In the genomic region with DNA sequence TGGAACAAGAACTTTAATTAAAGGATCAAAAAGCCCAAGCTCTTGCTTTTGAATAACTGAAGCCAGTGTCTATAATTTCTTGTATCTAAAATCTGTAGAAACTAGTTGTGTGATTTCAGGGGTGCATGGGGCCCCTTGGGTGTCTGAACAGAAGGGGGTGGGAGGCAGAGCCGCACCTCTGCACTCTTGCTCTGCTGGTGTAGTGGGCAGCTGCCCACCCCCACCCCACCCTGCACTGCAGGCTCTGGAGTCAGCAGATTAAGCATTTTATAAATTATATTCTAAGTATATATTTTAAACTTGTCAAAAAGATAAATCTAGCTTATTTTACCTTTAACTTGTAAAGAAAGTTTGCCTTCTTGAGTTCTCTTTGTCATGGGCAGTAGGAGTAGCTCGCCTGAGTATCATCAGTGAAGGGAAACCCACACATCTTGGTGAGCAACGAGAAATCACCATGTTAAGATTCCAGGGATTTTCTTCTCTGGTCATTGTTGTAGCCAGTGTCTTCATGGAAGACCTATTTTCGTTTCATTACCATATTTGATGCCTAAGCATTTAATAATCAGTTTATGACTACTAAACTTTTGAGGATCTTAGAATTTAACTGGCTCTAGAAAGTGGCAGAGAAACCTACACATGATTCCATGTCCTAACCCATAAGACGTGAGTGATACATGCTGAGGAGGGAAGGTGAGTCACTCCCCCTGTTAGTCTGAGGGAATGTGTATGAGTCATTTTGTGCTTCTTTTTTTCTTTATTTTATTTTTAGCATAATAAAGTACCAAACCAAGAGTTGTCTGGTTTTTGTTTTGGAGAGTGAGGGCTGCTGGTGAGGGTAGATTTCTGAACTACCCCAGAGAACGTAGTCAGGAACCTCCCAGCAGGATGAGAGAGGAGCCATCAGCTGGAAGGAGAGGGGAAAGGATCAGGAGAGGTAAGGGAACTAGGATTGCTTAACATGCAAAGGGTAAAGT, we compare ENCODE assay signal across 8 cellular contexts. TPM values are rescaled to one million over a fixed set of nuclear protein-coding genes. Genes with fewer than 3 reads are reported as not detected.
DNase-seq lines count a peak whose midpoint lies in the region; ATAC-seq and TF ChIP-seq lines count a peak whose summit lies in the region.

No MANE protein-coding gene starts in this region.

- ATAC-seq in HG03060 (IDR thresholded peaks at IDR 0.05; ENCODE audit: low read depth, unreplicated experiment): peak; percentile 64
- ATAC-seq in SK-N-SH treated with all-trans-retinoic acid at 6 μM for 48 hours: peak; percentile 94
- peak; percentile 61 for ATAC-seq in upper lobe of right lung

- no peaks in the 10 kb centered on the region for H3K36me3 ChIP-seq in upper lobe of right lung

- H3K4me1 ChIP-seq in upper lobe of right lung: no peaks in the 10 kb centered on the region

- H3K4me3 ChIP-seq in fibroblast of pulmonary artery (replicated peaks; ENCODE audit: low read depth, low read length): no peak overlapping the region
- no peak overlapping the region for H3K4me3 ChIP-seq in upper lobe of right lung

- H3K9me3 ChIP-seq in upper lobe of right lung: no peaks in the 10 kb centered on the region

- intact Hi-C loops in upper lobe of right lung (cut with DNase I): no loop called here

- H3K27ac ChIP-seq in upper lobe of right lung: no peak overlapping the region

- TF ChIP-seq CTCF in fibroblast of pulmonary artery (IDR thresholded peaks at IDR 0.05; ENCODE audit: low read length, missing control alignments): no peak
- no peak for TF ChIP-seq CTCF in upper lobe of right lung (IDR thresholded peaks at IDR 0.05)

- DNase-seq in stimulated activated CD4-positive, alpha-beta T cell treated with anti-CD3 and anti-CD28 coated beads, Interleukin-12 subunit alpha, Interleukin-12 subunit beta, amount 100 ng/mL, for 48 hours (ENCODE audit: low read depth in 2 of 3, low spot score in 1 of 3): peak; percentile 16 to 47 (median 22)
- DNase-seq in stimulated activated CD4-positive, alpha-beta T cell treated with anti-CD3 and anti-CD28 coated beads, Interleukin-2, amount 100 ng/mL, for 48 hours: no peak
- DNase-seq in fibroblast of pulmonary artery (ENCODE audit: low read depth): peak; percentile 85
- no peak for DNase-seq in upper lobe of right lung
- no peak for DNase-seq in NCI-H524 treated with DMSO at 0.1 percent for 48 hours (lab: John Stamatoyannopoulos, UW)
- DNase-seq in DMS 273 (lab: John Stamatoyannopoulos, UW; ENCODE audit: unreplicated experiment): no peak

- H3K27me3 ChIP-seq in upper lobe of right lung: no peaks in the 10 kb centered on the region

TF ChIP-seq in SK-N-SH treated with all-trans-retinoic acid at 6 μM for 48 hours, 23 proteins besides CTCF, POLR2A, EP300 and RAD21:
- TF ChIP-seq ARNTL (CRISPR knock-in tag; IDR thresholded peaks at IDR 0.05; ENCODE audit: borderline replicate concordance, low read depth): no peak
- TF ChIP-seq ISL1 (CRISPR knock-in tag; IDR thresholded peaks at IDR 0.05): peak; percentile 44

RNA-seq across cellular contexts. Expression of a gene that starts 7.7 kb away (rescaled TPM):
- total RNA-seq in upper lobe of right lung: not detected

RNA-seq across cellular contexts. Expression of a gene that starts 35.7 kb away (rescaled TPM):
- 224 TPM for total RNA-seq in upper lobe of right lung

Comparison
In these comparisons a context has a peak if more than half of its experiments do, and no peak if none do; other contexts are left out.
1. DNase-seq: peak in stimulated activated CD4-positive, alpha-beta T cell treated with anti-CD3 and anti-CD28 coated beads, Interleukin-12 subunit alpha, Interleukin-12 subunit beta, amount 100 ng/mL, for 48 hours (3 of 3) and fibroblast of pulmonary artery (single experiment); none in stimulated activated CD4-positive, alpha-beta T cell treated with anti-CD3 and anti-CD28 coated beads, Interleukin-2, amount 100 ng/mL, for 48 hours (0 of 2), upper lobe of right lung (single experiment), NCI-H524 treated with DMSO at 0.1 percent for 48 hours (single experiment) and DMS 273 (single experiment).
2. Peak in every context shown above with its lines, with median percentiles within 50 percentile points of each other: ATAC-seq.